In the genomic region with DNA sequence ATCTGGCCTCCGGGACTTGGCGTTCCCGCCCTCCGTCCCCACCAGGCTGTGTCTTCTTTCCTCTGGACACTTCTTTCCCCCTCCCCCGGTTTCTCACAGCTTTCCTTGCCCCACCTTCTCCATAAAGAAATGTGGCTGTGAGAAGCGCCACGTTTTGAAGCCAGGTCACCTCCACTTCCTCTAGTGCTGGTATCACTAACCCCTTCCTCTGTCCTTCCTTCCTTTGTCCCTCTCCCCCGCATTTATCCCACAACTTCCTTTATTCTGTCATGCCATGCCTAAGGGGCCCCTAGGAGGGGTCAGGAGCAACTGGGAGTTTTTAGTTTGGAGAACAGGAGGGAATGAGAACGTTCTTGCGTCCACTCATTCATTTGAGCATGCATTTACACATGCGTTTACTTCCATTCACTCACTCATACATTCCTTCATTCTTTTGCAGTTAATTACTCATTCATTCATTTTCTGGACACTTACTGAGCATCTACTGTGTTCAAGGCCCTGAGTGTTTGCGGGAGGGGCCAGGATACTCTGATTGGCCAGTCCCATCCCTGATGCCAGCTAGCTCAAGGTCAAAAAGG, we compare ENCODE assay signal across 8 cellular contexts. TPM values are rescaled to one million over a fixed set of nuclear protein-coding genes. Genes with fewer than 3 reads are reported as not detected.
A peak's percentile ranks its signal among the peaks of the same experiment; 100 is the strongest.
DNase-seq lines count a peak whose midpoint lies in the region; ATAC-seq, FAIRE-seq and TF ChIP-seq lines count a peak whose summit lies in the region.

No MANE protein-coding gene starts in this region.

- 16 to 28% (median 28%) methylated on average over 12 of the region's 12 CpGs for WGBS in ovary, 3 donors

- FAIRE-seq in GM12892 (lab: Jason Lieb, UNC): no peak

- CTCF ChIA-PET in RWPE1 (lab: Yijun Ruan, JAX): no interaction called here

- peaks cover 10% of the 10 kb centered on the region for H3K27me3 Mint-ChIP-seq in endothelial cell (ENCODE audit: unreplicated experiment)

- H3K4me3 Mint-ChIP-seq in endothelial cell (ENCODE audit: unreplicated experiment): peak overlapping the region; percentile 77

- peak overlapping the region; percentile 97 for H3K27ac ChIP-seq in RWPE1
- peak overlapping the region; percentile 70 to 86 for H3K27ac ChIP-seq in ovary

- TF ChIP-seq POLR2A in ovary (IDR thresholded peaks at IDR 0.05) (no peak), GM12892 (IDR thresholded peaks at IDR 0.05; ENCODE audit: low read depth, low read length) (no peak)

- peak overlapping the region; percentile 90 for H3K27ac Mint-ChIP-seq in endothelial cell (ENCODE audit: unreplicated experiment)

- H3K36me3 Mint-ChIP-seq in endothelial cell (ENCODE audit: low read depth, unreplicated experiment): no peaks in the 10 kb centered on the region

- H3K27me3 ChIP-seq in ovary: no peaks in the 10 kb centered on the region

- peak overlapping the region; percentile 53 for H3K4me3 ChIP-seq in ovary

- peak; percentile 56 for DNase-seq in GDM1 (lab: John Stamatoyannopoulos, UW)
- no peak for DNase-seq in RWPE1 (ENCODE audit: low spot score)
- no peak for DNase-seq in endothelial cell (ENCODE audit: low spot score)
- DNase-seq in ovary: no peak
- no peak for DNase-seq in GM12892 (ENCODE audit: insufficient read length)
- DNase-seq in glomerular visceral epithelial cell (ENCODE audit: extremely low spot score): no peak

- H3K9me3 ChIP-seq in ovary: no peaks in the 10 kb centered on the region

- TF ChIP-seq CTCF in RWPE1 (conservative IDR thresholded peaks at IDR 0.05; ENCODE audit: low read depth) (no peak), endothelial cell (IDR thresholded peaks at IDR 0.05; ENCODE audit: unreplicated experiment) (no peak), ovary (IDR thresholded peaks at IDR 0.05) (no peak)

- H3K4me1 ChIP-seq in ovary (ENCODE audit: insufficient read depth): peaks cover 4% of the 10 kb centered on the region

- intact Hi-C loops in ovary (cut with DNase I): no loop called here

- TF ChIP-seq EP300 in ovary (IDR thresholded peaks at IDR 0.05): no peak

- peaks cover 53% of the 10 kb centered on the region for H3K4me1 Mint-ChIP-seq in endothelial cell (ENCODE audit: unreplicated experiment)

- POLR2A ChIA-PET in RWPE1 (lab: Yijun Ruan, JAX; ENCODE audit: low non-redundant PET): interaction anchor here (0.5 to 0.8 kb wide), 2 partner anchors 9 to 10 kb away, joined by 3 to 4 read pairs; no protein-coding TSS in a partner anchor

- no peak for ATAC-seq in activated CD4-positive, CD25-positive, alpha-beta regulatory T cell treated with anti-CD3 and anti-CD28 coated beads, Interleukin-2, amount 50 U/mL, for 24 hours
- ATAC-seq in HG02642 (IDR thresholded peaks at IDR 0.05; ENCODE audit: poor library complexity, unreplicated experiment): no peak

- H3K9me3 Mint-ChIP-seq in endothelial cell (ENCODE audit: unreplicated experiment): no peaks in the 10 kb centered on the region

- no peaks in the 10 kb centered on the region for H3K36me3 ChIP-seq in ovary

RNA-seq across cellular contexts. Expression of a gene that starts 5.0 kb away (rescaled TPM):
- total RNA-seq in endothelial cell (ENCODE audit: unreplicated experiment) (35.6 TPM), ovary (10 to 100 TPM in 5 of 7 donors, 1 to 10 TPM in 2; 7.6 to 28.4 (median 17.0) TPM)
- polyA plus RNA-seq in ovary: 1 to 10 TPM; 3.0 to 7.2 TPM
- polyA plus RNA-seq in GM12892 (2012; ENCODE audit: missing spikeins): 1.3 TPM
